In the genomic region with DNA sequence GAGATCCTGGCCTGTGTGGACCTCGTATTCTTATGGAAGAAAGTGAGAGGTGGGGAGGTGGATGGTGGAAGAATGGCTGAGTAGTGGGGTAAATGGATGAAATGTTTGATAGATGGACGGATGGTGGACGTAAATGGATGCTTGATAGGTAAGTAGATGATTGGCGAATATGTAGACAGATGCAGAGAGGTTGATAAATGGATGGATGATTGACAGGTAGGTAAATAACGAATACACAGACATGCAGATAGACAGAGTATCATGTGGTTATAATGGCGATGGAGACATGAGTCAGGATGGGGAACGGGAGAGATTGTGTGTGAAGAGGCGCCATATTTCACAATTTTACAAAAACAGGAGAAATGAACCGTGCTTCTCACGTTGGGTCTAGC, we compare ENCODE assay signal across 19 cellular contexts.
DNase-seq lines count a peak whose midpoint lies in the region; ATAC-seq and TF ChIP-seq lines count a peak whose summit lies in the region.
"Had no signal": no experiment of that assay in that cellular context is flagged by ENCODE, and none has a peak within 500 bp of the region (broad histone marks: within the 10 kb centered on the region; RNA-seq: fewer than 3 reads in every experiment).

No MANE protein-coding gene starts in this region.

- in situ Hi-C loops in IMR-90 (cut with MboI; ENCODE audit: low sequenced_read_pairs), result no loop called here

- H3K27ac Mint-ChIP-seq in activated naive CD4-positive, alpha-beta T cell treated with anti-CD3 and anti-CD28 coated beads for 36 hours, result no peak overlapping the region
- peak overlapping the region; percentile 66 for H3K27ac Mint-ChIP-seq in activated naive CD8-positive, alpha-beta T cell treated with anti-CD3 and anti-CD28 coated beads, Interleukin-2, amount 10 ng/mL, durations not matched to agents 7 days and 5 days
- H3K27ac Mint-ChIP-seq in naive thymus-derived CD8-positive, alpha-beta T cell, result peak overlapping the region; percentile 85 to 97 (median 94)

- H2AFZ ChIP-seq in IMR-90 (replicated peaks; ENCODE audit: low read length, poor library complexity), result no peak overlapping the region

- H4K8ac ChIP-seq in IMR-90 (ENCODE audit: low read depth in 2 of 2, low read length in 2 of 2), result no peak overlapping the region

- no peaks in the 10 kb centered on the region for H3K4me1 ChIP-seq in IMR-90 (ENCODE audit: control insufficient read depth, insufficient read depth, low read length)

- H2BK15ac ChIP-seq in IMR-90 (ENCODE audit: low read depth, low read length), result no peak overlapping the region

- H2BK120ac ChIP-seq in IMR-90 (ENCODE audit: low read depth, low read length), result no peak overlapping the region

- no peak overlapping the region for H3K4me2 ChIP-seq in IMR-90 (ENCODE audit: low read depth, low read length)

- no peak overlapping the region for H4K5ac ChIP-seq in IMR-90 (ENCODE audit: low read depth, low read length)

- H2BK20ac ChIP-seq in IMR-90 (ENCODE audit: low read depth, low read length), result no peak overlapping the region

- H3K9me1 ChIP-seq in IMR-90 (ENCODE audit: insufficient read depth, low read length), result peaks cover 18% of the 10 kb centered on the region

- H3K14ac ChIP-seq in IMR-90 (replicated peaks; ENCODE audit: low read depth, low read length), result no peak overlapping the region

- H3K23ac ChIP-seq in IMR-90 (ENCODE audit: low read depth, low read length), result no peak overlapping the region

- H3K4ac ChIP-seq in IMR-90 (ENCODE audit: low read depth, low read length), result no peak overlapping the region

- TF ChIP-seq RAD21 in IMR-90 (IDR thresholded peaks at IDR 0.05; ENCODE audit: low read length), result no peak

- peaks cover 5% of the 10 kb centered on the region for H3K36me3 Mint-ChIP-seq in activated naive CD4-positive, alpha-beta T cell treated with anti-CD3 and anti-CD28 coated beads for 36 hours (ENCODE audit: low read depth)
- H3K36me3 Mint-ChIP-seq in activated naive CD8-positive, alpha-beta T cell treated with anti-CD3 and anti-CD28 coated beads, Interleukin-2, amount 10 ng/mL, durations not matched to agents 7 days and 5 days, result no peaks in the 10 kb centered on the region
- peaks cover 3 to 7% (median 4%) of the 10 kb centered on the region in 3 donors for H3K36me3 Mint-ChIP-seq in naive thymus-derived CD8-positive, alpha-beta T cell

- no peak overlapping the region for H3K27ac ChIP-seq in IMR-90 (ENCODE audit: insufficient read depth, low read length)
- H3K27ac ChIP-seq: HL-60 had no signal

- no peak for TF ChIP-seq POLR2A in IMR-90 (IDR thresholded peaks at IDR 0.05; ENCODE audit: low read depth, low read length)

- no peak for TF ChIP-seq CTCF in IMR-90 (conservative IDR thresholded peaks at IDR 0.05; ENCODE audit: low read depth, low read length)

- H3K36me3 ChIP-seq in IMR-90 (ENCODE audit: control insufficient read depth, insufficient read depth, low read length), result peaks cover 37% of the 10 kb centered on the region

- H3K9ac ChIP-seq in IMR-90 (ENCODE audit: low read depth, low read length), result no peak overlapping the region

- H3K18ac ChIP-seq in IMR-90 (ENCODE audit: low read depth, low read length), result no peak overlapping the region

- H4K91ac ChIP-seq in IMR-90 (ENCODE audit: insufficient read depth, low read depth, low read length), result no peak overlapping the region

- WGBS in IMR-90 (ENCODE audit: extremely low coverage in 2 of 2, insufficient read length in 1 of 2), 2 experiments, result 100% methylated on average over 3 to 4 of the region's 10 CpGs

- H3K9me3 Mint-ChIP-seq in activated naive CD4-positive, alpha-beta T cell treated with anti-CD3 and anti-CD28 coated beads for 36 hours, result peaks cover 15% of the 10 kb centered on the region
- H3K9me3 Mint-ChIP-seq in activated naive CD8-positive, alpha-beta T cell treated with anti-CD3 and anti-CD28 coated beads, Interleukin-2, amount 10 ng/mL, durations not matched to agents 7 days and 5 days, result no peaks in the 10 kb centered on the region
- H3K9me3 Mint-ChIP-seq in naive thymus-derived CD8-positive, alpha-beta T cell, result peaks cover 0 to 17% (median 0%) of the 10 kb centered on the region in 9 donors

- peaks cover 8 to 48% of the 10 kb centered on the region in 2 experiments; a peak in 3 of 4 replicates for H3K79me1 ChIP-seq in IMR-90 (ENCODE audit: low read depth in 1 of 2, low read length in 2 of 2)

- peaks cover 22% of the 10 kb centered on the region for H3K4me1 Mint-ChIP-seq in activated naive CD4-positive, alpha-beta T cell treated with anti-CD3 and anti-CD28 coated beads for 36 hours (ENCODE audit: low read depth)
- H3K4me1 Mint-ChIP-seq in activated naive CD8-positive, alpha-beta T cell treated with anti-CD3 and anti-CD28 coated beads, Interleukin-2, amount 10 ng/mL, durations not matched to agents 7 days and 5 days, result peaks cover 13% of the 10 kb centered on the region
- H3K4me1 Mint-ChIP-seq in naive thymus-derived CD8-positive, alpha-beta T cell, result peaks cover 14 to 31% (median 21%) of the 10 kb centered on the region in 4 donors

- POLR2A ChIA-PET in IMR-90 (lab: Charles Lee; ENCODE audit: unreplicated experiment), result no interaction called here
- POLR2A ChIA-PET in activated naive CD8-positive, alpha-beta T cell treated with anti-CD3 and anti-CD28 coated beads, Interleukin-2, amount 10 ng/mL, durations not matched to agents 7 days and 5 days (lab: Charles Lee), result interaction anchor here (1.0 kb wide), 1 partner anchor 19 kb away, joined by 3 read pairs; no protein-coding TSS in a partner anchor
- POLR2A ChIA-PET in naive thymus-derived CD8-positive, alpha-beta T cell (lab: Charles Lee), result interaction anchor here (1.0 to 2.2 kb wide), 6 partner anchors 10 to 334 kb away, joined by 3 to 22 read pairs (median 4); no protein-coding TSS in a partner anchor

- H2AK9ac ChIP-seq in IMR-90 (replicated peaks; ENCODE audit: low read depth, low read length, poor library complexity), result peak overlapping the region; percentile 55

- no peak overlapping the region for H2BK5ac ChIP-seq in IMR-90 (ENCODE audit: low read depth, low read length, poor library complexity, severe bottlenecking)

- ATAC-seq in IMR-90 (ENCODE audit: low read depth), result no peak
- ATAC-seq in activated naive CD8-positive, alpha-beta T cell treated with anti-CD3 and anti-CD28 coated beads, Interleukin-2, amount 10 ng/mL, durations not matched to agents 7 days and 5 days (ENCODE audit: low read depth), result no peak
- no peak for ATAC-seq in naive thymus-derived CD8-positive, alpha-beta T cell
- ATAC-seq: Panc1, Right ventricle myocardium inferior had no signal

- H4K20me1 ChIP-seq in IMR-90 (ENCODE audit: insufficient read depth, low read length), result no peaks in the 10 kb centered on the region; the same call in 1 of the 2 replicates

- no peak overlapping the region for H3K4me3 ChIP-seq in IMR-90 (ENCODE audit: insufficient read depth, low read depth, low read length)

- H3K56ac ChIP-seq in IMR-90 (ENCODE audit: extremely low read depth, insufficient read depth, low read length), result no peak overlapping the region

- no peak overlapping the region for H2AK5ac ChIP-seq in IMR-90 (ENCODE audit: low read depth, low read length)

- H3K27me3 Mint-ChIP-seq in activated naive CD4-positive, alpha-beta T cell treated with anti-CD3 and anti-CD28 coated beads for 36 hours (ENCODE audit: low read depth), result no peaks in the 10 kb centered on the region
- no peaks in the 10 kb centered on the region for H3K27me3 Mint-ChIP-seq in activated naive CD8-positive, alpha-beta T cell treated with anti-CD3 and anti-CD28 coated beads, Interleukin-2, amount 10 ng/mL, durations not matched to agents 7 days and 5 days
- peaks cover 0 to 4% (median 0%) of the 10 kb centered on the region in 5 donors for H3K27me3 Mint-ChIP-seq in naive thymus-derived CD8-positive, alpha-beta T cell

- no peaks in the 10 kb centered on the region for H3K27me3 ChIP-seq in IMR-90 (ENCODE audit: control insufficient read depth, insufficient read depth, low read length)

- BruUV-seq in IMR-90 (replicated peaks; lab: Mats Ljungman, UMichigan), result no TSS peak

- no peak for DNase-seq in activated naive CD4-positive, alpha-beta T cell treated with anti-CD3 and anti-CD28 coated beads for 36 hours
- DNase-seq in activated naive CD4-positive, alpha-beta T cell treated with anti-CD3 and anti-CD28 coated beads, Interleukin-2, amount 50 U/mL, for 16 hours, result no peak
- no peak for DNase-seq in IMR-90
- DNase-seq in activated naive CD8-positive, alpha-beta T cell treated with anti-CD3 and anti-CD28 coated beads, Interleukin-2, amount 10 ng/mL, durations not matched to agents 7 days and 5 days, result no peak
- no peak for DNase-seq in naive thymus-derived CD8-positive, alpha-beta T cell
- no peak for DNase-seq in Kasumi-1 (lab: John Stamatoyannopoulos, UW)
- DNase-seq in NCI-H446 treated with DMSO at 0.1 percent for 48 hours (lab: John Stamatoyannopoulos, UW), result no peak
- DNase-seq in epidermal melanocyte (ENCODE audit: insufficient read length, low spot score), result no peak
- DNase-seq: ACHN, DMS 273 treated with DMSO at 0.1 percent for 48 hours, KG1, NCI-H1092 treated with DMSO at 0.1 percent for 48 hours, NCI-H187, NCI-H2171 treated with DMSO at 0.1 percent for 48 hours, NCI-H510A, NCI-H82 had no signal

- H3K9me3 ChIP-seq in IMR-90 (ENCODE audit: control insufficient read depth, insufficient read depth, low read length), result no peaks in the 10 kb centered on the region

- peak overlapping the region; percentile 58 for H3K4me3 Mint-ChIP-seq in activated naive CD4-positive, alpha-beta T cell treated with anti-CD3 and anti-CD28 coated beads for 36 hours
- H3K4me3 Mint-ChIP-seq in activated naive CD8-positive, alpha-beta T cell treated with anti-CD3 and anti-CD28 coated beads, Interleukin-2, amount 10 ng/mL, durations not matched to agents 7 days and 5 days, result peak overlapping the region; percentile 13
- H3K4me3 Mint-ChIP-seq in naive thymus-derived CD8-positive, alpha-beta T cell, result peak overlapping the region; percentile 68 to 87 (median 77)

- dilution Hi-C loops in IMR-90 (cut with HindIII; ENCODE audit: low sequenced_read_pairs, unreplicated experiment), result no loop called here

- CTCF ChIA-PET in activated naive CD4-positive, alpha-beta T cell treated with anti-CD3 and anti-CD28 coated beads for 36 hours (lab: Charles Lee), result interaction anchor here (0.8 kb wide), 1 partner anchor 334 kb away, joined by 4 read pairs; no protein-coding TSS in a partner anchor
- CTCF ChIA-PET in IMR-90 (lab: Yijun Ruan, JAX), result no interaction called here

- intact Hi-C loops in activated naive CD4-positive, alpha-beta T cell treated with anti-CD3 and anti-CD28 coated beads for 36 hours (cut with micrococcal nuclease), result loop anchor here (1.0 to 2.0 kb wide), 2 partner anchors 19 to 292 kb away; no protein-coding TSS in a partner anchor
- intact Hi-C loops in IMR-90 (cut with micrococcal nuclease), result no loop called here

TF ChIP-seq in IMR-90, 13 proteins besides CTCF, POLR2A, EP300 and RAD21 (continues in another document):
- no peak for TF ChIP-seq MAFK (IDR thresholded peaks at IDR 0.05; ENCODE audit: low read depth, low read length)
- no peak for TF ChIP-seq FOS (IDR thresholded peaks at IDR 0.05; ENCODE audit: low read depth, low read length)
- no peak for TF ChIP-seq MAZ (IDR thresholded peaks at IDR 0.05; ENCODE audit: borderline replicate concordance, low read depth, low read length)
- no peak for TF ChIP-seq CEBPB (IDR thresholded peaks at IDR 0.05; ENCODE audit: low read depth, low read length)
- no peak for TF ChIP-seq BHLHE40 (IDR thresholded peaks at IDR 0.05; ENCODE audit: low read depth, low read length)
- no peak for TF ChIP-seq CHD1 (IDR thresholded peaks at IDR 0.05; ENCODE audit: low read depth, low read length)

Comparison
In these comparisons a context has a peak if more than half of its experiments do, and no peak if none do; other contexts are left out.
1. H3K4me3 Mint-ChIP-seq: peak in every context shown above with its lines; median percentile 77 in naive thymus-derived CD8-positive, alpha-beta T cell; 58 in activated naive CD4-positive, alpha-beta T cell treated with anti-CD3 and anti-CD28 coated beads for 36 hours; 13 in activated naive CD8-positive, alpha-beta T cell treated with anti-CD3 and anti-CD28 coated beads, Interleukin-2, amount 10 ng/mL, durations not matched to agents 7 days and 5 days.